ENCODE assay signal across 22 cellular contexts in the genomic region with DNA sequence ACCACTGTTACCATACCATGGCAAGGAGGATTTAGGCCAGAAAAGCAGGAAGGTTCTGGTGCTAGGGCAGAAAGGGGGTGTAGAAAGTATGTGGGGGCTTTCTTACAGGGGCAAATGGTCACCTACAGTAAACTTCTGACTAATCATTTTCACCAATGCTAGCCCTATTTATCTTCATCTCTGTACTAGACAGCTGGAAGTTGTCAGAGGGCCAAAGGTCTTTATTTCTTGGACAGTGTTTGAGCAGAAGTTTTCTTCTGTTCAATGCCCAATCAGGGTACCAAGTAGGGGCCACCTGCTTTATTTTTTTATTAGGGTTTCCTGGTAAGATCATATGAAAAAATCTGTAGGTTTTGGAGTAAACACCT. TPM values are rescaled to one million over a fixed set of nuclear protein-coding genes. Genes with fewer than 3 reads are reported as not detected.
DNase-seq lines count a peak whose midpoint lies in the region; ATAC-seq, FAIRE-seq and TF ChIP-seq lines count a peak whose summit lies in the region.
"Had no signal": no experiment of that assay in that cellular context is flagged by ENCODE, and none has a peak within 500 bp of the region (broad histone marks: within the 10 kb centered on the region; RNA-seq: fewer than 3 reads in every experiment).

No MANE protein-coding gene starts in this region.

- H3K9me3 ChIP-seq in RWPE2 (ENCODE audit: severe bottlenecking) (no peaks in the 10 kb centered on the region), esophagus muscularis mucosa (no peaks in the 10 kb centered on the region), small intestine (ENCODE audit: control insufficient read depth, low read depth) (no peaks in the 10 kb centered on the region)
- H3K9me3 ChIP-seq: lower lobe of right lung, Peyer's patch had no signal

- H3K36me3 ChIP-seq in RWPE2 (ENCODE audit: low read depth) (no peaks in the 10 kb centered on the region), esophagus muscularis mucosa (no peaks in the 10 kb centered on the region), small intestine (ENCODE audit: control insufficient read depth in 2 of 2, insufficient read depth in 2 of 2, low read length in 2 of 2) (no peaks in the 10 kb centered on the region)
- H3K36me3 ChIP-seq: brain microvascular endothelial cell, lower lobe of right lung, Peyer's patch had no signal

- no peak for TF ChIP-seq POLR2A in esophagus muscularis mucosa (IDR thresholded peaks at IDR 0.05; ENCODE audit: low read depth)

- H3K36me3 Mint-ChIP-seq in activated naive CD8-positive, alpha-beta T cell treated with anti-CD3 and anti-CD28 coated beads, Interleukin-2, amount 50 U/mL, for 24 hours (ENCODE audit: low read depth), result no peaks in the 10 kb centered on the region
- peaks cover 7% of the 10 kb centered on the region for H3K36me3 Mint-ChIP-seq in activated naive CD8-positive, alpha-beta T cell treated with anti-CD3 and anti-CD28 coated beads for 36 hours

- H3K9me3 Mint-ChIP-seq in activated naive CD8-positive, alpha-beta T cell treated with anti-CD3 and anti-CD28 coated beads, Interleukin-2, amount 50 U/mL, for 24 hours, result no peaks in the 10 kb centered on the region
- no peaks in the 10 kb centered on the region for H3K9me3 Mint-ChIP-seq in activated naive CD8-positive, alpha-beta T cell treated with anti-CD3 and anti-CD28 coated beads for 36 hours
- H3K9me3 Mint-ChIP-seq: H9 had no signal

- DNase-seq in activated naive CD8-positive, alpha-beta T cell treated with anti-CD3 and anti-CD28 coated beads, Interleukin-2, amount 50 U/mL, for 24 hours, result no peak
- no peak for DNase-seq in activated naive CD8-positive, alpha-beta T cell treated with anti-CD3 and anti-CD28 coated beads for 36 hours
- DNase-seq in RWPE2 (ENCODE audit: low spot score) (no peak), esophagus muscularis mucosa (ENCODE audit: extremely low spot score) (peak; percentile 42), small intestine (peak; percentile 25), NCI-H2227 treated with DMSO at 0.1 percent for 48 hours (lab: John Stamatoyannopoulos, UW) (no peak), NCI-H446 treated with DMSO at 0.1 percent for 48 hours (lab: John Stamatoyannopoulos, UW) (no peak), OCI-M1 (lab: John Stamatoyannopoulos, UW) (no peak)
- DNase-seq: activated CD4-positive, CD25-positive, alpha-beta regulatory T cell; activated gamma-delta T cell treated with Interleukin-2 at 50 U/mL for 16 hours; brain microvascular endothelial cell; COR-L47; effector memory CD4-positive, alpha-beta T cell; H9; lower lobe of right lung; NCI-H2029 treated with DMSO at 0.1 percent for 48 hours; NCI-H526 treated with DMSO at 0.1 percent for 48 hours; Peyer's patch; stimulated activated CD4-positive, alpha-beta T cell treated with anti-CD3 and anti-CD28 coated beads, Interleukin-4, amount 100 ng/mL, for 24 hours; T-helper 1 cell had no signal

- peak overlapping the region; percentile 94 for H3K27ac ChIP-seq in RWPE2 (ENCODE audit: poor library complexity, severe bottlenecking)
- peak overlapping the region in 1 of 4 donors; percentile 71 for H3K27ac ChIP-seq in esophagus muscularis mucosa (replicated peaks in 1 of 4)
- no peak overlapping the region for H3K27ac ChIP-seq in small intestine (ENCODE audit: low read depth in 1 of 2, low read length in 1 of 2)
- H3K27ac ChIP-seq: brain microvascular endothelial cell, lower lobe of right lung, Peyer's patch had no signal

- H3K27me3 Mint-ChIP-seq in activated naive CD8-positive, alpha-beta T cell treated with anti-CD3 and anti-CD28 coated beads, Interleukin-2, amount 50 U/mL, for 24 hours, result no peaks in the 10 kb centered on the region
- H3K27me3 Mint-ChIP-seq in activated naive CD8-positive, alpha-beta T cell treated with anti-CD3 and anti-CD28 coated beads for 36 hours, result no peaks in the 10 kb centered on the region
- H3K27me3 Mint-ChIP-seq: type B pancreatic cell had no signal

- intact Hi-C loops in esophagus muscularis mucosa (cut with DNase I), result no loop called here

- FAIRE-seq in small intestine (lab: Jason Lieb, UNC), result no peak
- FAIRE-seq: G401.6 had no signal

- no peaks in the 10 kb centered on the region for H3K27me3 ChIP-seq in RWPE2 (ENCODE audit: insufficient read depth, poor library complexity, severe bottlenecking)
- no peaks in the 10 kb centered on the region for H3K27me3 ChIP-seq in esophagus muscularis mucosa
- no peaks in the 10 kb centered on the region for H3K27me3 ChIP-seq in small intestine (ENCODE audit: control insufficient read depth in 2 of 2, insufficient read depth in 2 of 2, low read length in 2 of 2)
- H3K27me3 ChIP-seq: brain microvascular endothelial cell, Peyer's patch had no signal

- peak overlapping the region; percentile 56 for H3K27ac Mint-ChIP-seq in activated naive CD8-positive, alpha-beta T cell treated with anti-CD3 and anti-CD28 coated beads, Interleukin-2, amount 50 U/mL, for 24 hours
- H3K27ac Mint-ChIP-seq in activated naive CD8-positive, alpha-beta T cell treated with anti-CD3 and anti-CD28 coated beads for 36 hours, result no peak overlapping the region
- H3K27ac Mint-ChIP-seq: type B pancreatic cell had no signal

- H3K4me1 ChIP-seq in RWPE2 (ENCODE audit: insufficient read depth, poor library complexity, severe bottlenecking) (peaks cover 68% of the 10 kb centered on the region), esophagus muscularis mucosa (peaks cover 70 to 79% (median 73%) of the 10 kb centered on the region in 4 donors), small intestine (ENCODE audit: control insufficient read depth in 2 of 2, insufficient read depth in 1 of 2, low read depth in 1 of 2, low read length in 1 of 2) (peaks cover 7 to 25% of the 10 kb centered on the region in 2 donors)

- H3K4me1 Mint-ChIP-seq in activated naive CD8-positive, alpha-beta T cell treated with anti-CD3 and anti-CD28 coated beads, Interleukin-2, amount 50 U/mL, for 24 hours, result peaks cover 84% of the 10 kb centered on the region
- H3K4me1 Mint-ChIP-seq in activated naive CD8-positive, alpha-beta T cell treated with anti-CD3 and anti-CD28 coated beads for 36 hours, result peaks cover 75% of the 10 kb centered on the region

- H3K4me3 ChIP-seq in RWPE2 (ENCODE audit: severe bottlenecking), result no peak overlapping the region
- H3K4me3 ChIP-seq in esophagus muscularis mucosa, result no peak overlapping the region
- H3K4me3 ChIP-seq in small intestine (ENCODE audit: low read depth in 1 of 2, low read length in 2 of 2), result no peak overlapping the region
- H3K4me3 ChIP-seq: lower lobe of right lung, Peyer's patch had no signal

- TF ChIP-seq EP300 in esophagus muscularis mucosa (IDR thresholded peaks at IDR 0.05), result no peak

- H3K4me3 Mint-ChIP-seq in activated naive CD8-positive, alpha-beta T cell treated with anti-CD3 and anti-CD28 coated beads, Interleukin-2, amount 50 U/mL, for 24 hours, result no peak overlapping the region
- H3K4me3 Mint-ChIP-seq in activated naive CD8-positive, alpha-beta T cell treated with anti-CD3 and anti-CD28 coated beads for 36 hours, result no peak overlapping the region
- H3K4me3 Mint-ChIP-seq: H9 had no signal

- TF ChIP-seq CTCF in RWPE2 (IDR thresholded peaks at IDR 0.05; ENCODE audit: poor library complexity, severe bottlenecking), result no peak
- TF ChIP-seq CTCF in esophagus muscularis mucosa (IDR thresholded peaks at IDR 0.05), result no peak

- ATAC-seq in activated naive CD8-positive, alpha-beta T cell treated with anti-CD3 and anti-CD28 coated beads, Interleukin-2, amount 50 U/mL, for 24 hours, result no peak
- ATAC-seq in RWPE2 (ENCODE audit: low read depth), result no peak
- ATAC-seq: lower lobe of right lung had no signal

RNA-seq across cellular contexts. Expression of a gene that starts 37.6 kb away (rescaled TPM):
- total RNA-seq in activated naive CD8-positive, alpha-beta T cell treated with anti-CD3 and anti-CD28 coated beads for 36 hours, result 10 to 100 TPM; 34.4 to 36.5 TPM
- 10 to 100 TPM; 37.8 to 59.0 (median 51.7) TPM for total RNA-seq in esophagus muscularis mucosa
- polyA plus RNA-seq in small intestine, result 10 to 100 TPM in 1 of 3 donors, 1 to 10 TPM in 2; 8.5 to 18.1 (median 9.5) TPM

Comparison
In these comparisons a context has a peak if more than half of its experiments do, and no peak if none do; other contexts are left out.
1. DNase-seq: peak in esophagus muscularis mucosa (single experiment) and small intestine (single experiment); none in activated naive CD8-positive, alpha-beta T cell treated with anti-CD3 and anti-CD28 coated beads, Interleukin-2, amount 50 U/mL, for 24 hours (single experiment), activated naive CD8-positive, alpha-beta T cell treated with anti-CD3 and anti-CD28 coated beads for 36 hours (single experiment), RWPE2 (single experiment), NCI-H2227 treated with DMSO at 0.1 percent for 48 hours (single experiment), NCI-H446 treated with DMSO at 0.1 percent for 48 hours (single experiment) and OCI-M1 (single experiment).